Comparison of ENCODE assay signal across 15 cellular contexts in genomic region chr4:124427095-124427767, GRCh38.
DNase-seq lines count a peak whose midpoint lies in the region; ATAC-seq and TF ChIP-seq lines count a peak whose summit lies in the region.
"Had no signal": no experiment of that assay in that cellular context is flagged by ENCODE, and none has a peak within 500 bp of the region (broad histone marks: within the 10 kb centered on the region; RNA-seq: fewer than 3 reads in every experiment).

No MANE protein-coding gene starts in this region.

- H3K4me1 ChIP-seq in RWPE2 (ENCODE audit: insufficient read depth, poor library complexity, severe bottlenecking): peaks cover 61% of the 10 kb centered on the region
- H3K4me1 ChIP-seq: Caco-2 had no signal

- no peaks in the 10 kb centered on the region for H3K36me3 ChIP-seq in RWPE2 (ENCODE audit: low read depth)

- no peak overlapping the region for H3K4me3 ChIP-seq in RWPE2 (ENCODE audit: severe bottlenecking)

- no peaks in the 10 kb centered on the region for H3K27me3 ChIP-seq in RWPE2 (ENCODE audit: insufficient read depth, poor library complexity, severe bottlenecking)

- TF ChIP-seq POLR2A in GM18505 (IDR thresholded peaks at IDR 0.05; ENCODE audit: borderline replicate concordance, extremely low read depth, insufficient read depth, insufficient read length): no peak

- intact Hi-C loops in left ventricle myocardium superior (cut with micrococcal nuclease): no loop called here

- no peak for TF ChIP-seq CTCF in RWPE2 (IDR thresholded peaks at IDR 0.05; ENCODE audit: poor library complexity, severe bottlenecking)

- DNase-seq in DMS153 (lab: John Stamatoyannopoulos, UW): peak; percentile 57
- no peak for DNase-seq in RWPE2 (ENCODE audit: low spot score)
- no peak for DNase-seq in left ventricle myocardium superior
- DNase-seq in myocyte (ENCODE audit: low read depth): peak; percentile 26
- DNase-seq in caudate nucleus (lab: John Stamatoyannopoulos, UW): no peak
- DNase-seq in HK-2 (ENCODE audit: unreplicated experiment): no peak
- no peak for DNase-seq in NCI-H2029 (lab: John Stamatoyannopoulos, UW)
- DNase-seq: activated effector memory CD4-positive, alpha-beta T cell treated with Interleukin-2 at 50 U/mL for 16 hours; Caco-2; HFFc6; NCI-H1694 treated with DMSO at 0.1 percent for 48 hours; NCI-H446; stimulated activated CD4-positive, alpha-beta T cell treated with anti-CD3 and anti-CD28 coated beads, Interleukin-1b, Interleukin-23, amount 100 ng/mL, for 48 hours; stimulated activated naive CD8-positive, alpha-beta T cell treated with anti-CD3 and anti-CD28 coated beads, Interleukin-15, amount 100 ng/mL, for 72 hours had no signal

- no peaks in the 10 kb centered on the region for H3K9me3 ChIP-seq in RWPE2 (ENCODE audit: severe bottlenecking)
- H3K9me3 ChIP-seq: Caco-2 had no signal

- H3K27ac ChIP-seq in RWPE2 (ENCODE audit: poor library complexity, severe bottlenecking): peak overlapping the region; percentile 96
- H3K27ac ChIP-seq in caudate nucleus (ENCODE audit: low read depth, low read length): no peak overlapping the region

- ATAC-seq in RWPE2 (ENCODE audit: low read depth): peak; percentile 46; the same call in 2 of the 3 replicates
- peak; percentile 68 for ATAC-seq in left ventricle myocardium superior
- ATAC-seq in GM18505 (IDR thresholded peaks at IDR 0.05; ENCODE audit: unreplicated experiment): no peak
- ATAC-seq: stimulated activated naive CD8-positive, alpha-beta T cell treated with anti-CD3 and anti-CD28 coated beads, Interleukin-15, amount 100 ng/mL, for 72 hours had no signal

Comparison
In these comparisons a context has a peak if more than half of its experiments do, and no peak if none do; other contexts are left out.
1. DNase-seq: peak in DMS153 (single experiment) and myocyte (single experiment); none in RWPE2 (single experiment), left ventricle myocardium superior (single experiment), caudate nucleus (0 of 61), HK-2 (single experiment) and NCI-H2029 (single experiment).